22 cellular contexts compared by ENCODE assay signal in the genomic region with DNA sequence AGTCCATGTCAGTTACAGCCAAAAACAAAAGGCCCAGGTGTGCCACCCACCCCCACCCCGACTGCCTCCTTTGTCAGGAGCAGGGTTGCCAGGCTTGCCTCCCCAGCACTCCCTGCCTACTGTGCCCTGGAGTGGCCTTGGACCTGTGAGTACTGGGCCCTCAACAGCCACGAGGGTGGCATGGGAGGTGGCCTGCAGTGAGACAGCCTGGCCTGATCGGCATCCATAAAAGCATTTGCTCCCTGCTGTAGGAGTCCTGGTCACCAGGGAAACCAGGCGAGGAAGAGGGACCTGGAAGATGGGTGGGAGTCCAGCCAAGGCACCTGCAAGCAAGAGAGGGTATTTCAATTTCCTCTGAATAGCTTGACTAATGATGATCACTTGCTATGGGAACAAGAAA. TPM values are rescaled to one million over a fixed set of nuclear protein-coding genes. Genes with fewer than 3 reads are reported as not detected.
DNase-seq lines count a peak whose midpoint lies in the region; ATAC-seq and TF ChIP-seq lines count a peak whose summit lies in the region.
"Had no signal": no experiment of that assay in that cellular context is flagged by ENCODE, and none has a peak within 500 bp of the region (broad histone marks: within the 10 kb centered on the region; RNA-seq: fewer than 3 reads in every experiment).

No MANE protein-coding gene starts in this region.

- H2BK15ac ChIP-seq in mesenchymal stem cell (ENCODE audit: low read depth, poor library complexity, severe bottlenecking) = no peak overlapping the region

- H3K36me3 ChIP-seq in mesenchymal stem cell (ENCODE audit: control insufficient read depth in 1 of 2, insufficient read depth in 2 of 2, low read depth in 1 of 2, low read length in 2 of 2) = no peaks in the 10 kb centered on the region
- H3K36me3 ChIP-seq: adrenal gland, left lung had no signal

- no peak overlapping the region for H4K8ac ChIP-seq in mesenchymal stem cell (ENCODE audit: low read length)

- WGBS in mesenchymal stem cell = 90% methylated on average over 4 of the region's 4 CpGs

- H3K4ac ChIP-seq in mesenchymal stem cell (ENCODE audit: low read depth in 1 of 2, low read length in 2 of 2) = no peak overlapping the region

- H3K4me1 ChIP-seq in mesenchymal stem cell (ENCODE audit: control insufficient read depth, insufficient read depth, low read depth, low read length) = peaks cover 5% of the 10 kb centered on the region
- H3K4me1 ChIP-seq: adrenal gland, left lung had no signal

- H2BK12ac ChIP-seq in mesenchymal stem cell (ENCODE audit: low read length in 2 of 2) = peak overlapping the region in 1 of 2 experiments; percentile 82

- H3K23ac ChIP-seq in mesenchymal stem cell (ENCODE audit: low read length in 2 of 2) = no peak overlapping the region

- H2AFZ ChIP-seq in mesenchymal stem cell (ENCODE audit: low read depth, low read length) = no peak overlapping the region

- no peaks in the 10 kb centered on the region for H3K79me1 ChIP-seq in mesenchymal stem cell (replicated peaks; ENCODE audit: low read length, poor library complexity, severe bottlenecking)

- H3K27ac ChIP-seq in VCaP = peak overlapping the region; percentile 78
- no peak overlapping the region for H3K27ac ChIP-seq in mesenchymal stem cell (ENCODE audit: low read length, poor library complexity, severe bottlenecking)
- H3K27ac ChIP-seq: adrenal gland, HL-60, left lung had no signal

- no peak overlapping the region for H3K4me3 ChIP-seq in mesenchymal stem cell (ENCODE audit: insufficient read depth in 1 of 2, low read depth in 1 of 2, low read length in 2 of 2)
- H3K4me3 ChIP-seq: adrenal gland, left lung had no signal

- peak overlapping the region; percentile 0 for H2AK5ac ChIP-seq in mesenchymal stem cell (ENCODE audit: low read length, severe bottlenecking)

- no peak overlapping the region for H2BK5ac ChIP-seq in mesenchymal stem cell (ENCODE audit: low read depth, low read length, poor library complexity, severe bottlenecking)

- H3K14ac ChIP-seq in mesenchymal stem cell (ENCODE audit: low read length in 2 of 2) = peak overlapping the region in 1 of 2 experiments; percentile 68

- no peak overlapping the region for H3K18ac ChIP-seq in mesenchymal stem cell (ENCODE audit: low read depth in 1 of 2, low read length in 2 of 2)

- ATAC-seq in GM21723 (IDR thresholded peaks at IDR 0.05; ENCODE audit: unreplicated experiment) = peak; percentile 9
- ATAC-seq in HG02938 (IDR thresholded peaks at IDR 0.05; ENCODE audit: unreplicated experiment) = no peak
- ATAC-seq in GM21576 (IDR thresholded peaks at IDR 0.05; ENCODE audit: unreplicated experiment) = no peak
- ATAC-seq: activated T-cell treated with anti-CD3 and anti-CD28 coated beads, Interleukin-2, amount 50 U/mL, for 72 hours; CD8-positive, alpha-beta T cell; left lung had no signal

- no peak overlapping the region for H4K91ac ChIP-seq in mesenchymal stem cell (ENCODE audit: low read length)

- no peak overlapping the region for H3K4me2 ChIP-seq in mesenchymal stem cell (ENCODE audit: low read length, poor library complexity, severe bottlenecking)

- no peak overlapping the region for H3K9ac ChIP-seq in mesenchymal stem cell (ENCODE audit: low read length)

- no peak overlapping the region for H2BK120ac ChIP-seq in mesenchymal stem cell (ENCODE audit: low read depth, low read length)

- H3K27me3 ChIP-seq in mesenchymal stem cell (ENCODE audit: control insufficient read depth in 1 of 2, insufficient read depth in 1 of 2, low read length in 2 of 2) = no peaks in the 10 kb centered on the region
- H3K27me3 ChIP-seq: adrenal gland, left lung had no signal

- H3K9me3 ChIP-seq in mesenchymal stem cell (ENCODE audit: control insufficient read depth, low read length) = no peaks in the 10 kb centered on the region
- H3K9me3 ChIP-seq: adrenal gland, left lung had no signal

- no peak for TF ChIP-seq CTCF in VCaP (conservative IDR thresholded peaks at IDR 0.05)

- DNase-seq in NCI-H748 (lab: John Stamatoyannopoulos, UW; ENCODE audit: unreplicated experiment) = peak; percentile 24
- no peak for DNase-seq in NCI-H748 treated with DMSO at 0.1 percent for 48 hours (lab: John Stamatoyannopoulos, UW)
- DNase-seq in mesenchymal stem cell = no peak
- DNase-seq in NOMO-1 treated with DMSO at 0.1 percent for 48 hours (lab: John Stamatoyannopoulos, UW; ENCODE audit: unreplicated experiment) = no peak
- DNase-seq: activated CD4-positive, alpha-beta T cell treated with anti-CD3 and anti-CD28 coated beads, Interleukin-2, amount 50 U/mL, for 4 hours; activated naive CD4-positive, alpha-beta T cell; activated T-cell treated with anti-CD3 and anti-CD28 coated beads, Interleukin-2, amount 50 U/mL, for 72 hours; adrenal gland; CD8-positive, alpha-beta T cell; DMS 273 treated with DMSO at 0.1 percent for 48 hours; EL; Karpas-422; left lung; NCI-H2029; NK-92 treated with Interleukin-12 subunit alpha and Interleukin-12 subunit beta, amount 100 ng/mL, for 24 hours; occipital lobe; SHP77 treated with DMSO at 0.1 percent for 48 hours had no signal

RNA-seq across cellular contexts. Expression of gene KCNMB2, which starts 56.4 kb away (rescaled TPM):
- polyA plus RNA-seq in mesenchymal stem cell (2013, experiment 1 of 2) = 1.8 TPM
- 1.8 TPM for polyA plus RNA-seq in mesenchymal stem cell (2013, experiment 2 of 2)
